Comparison of ENCODE assay signal across 15 cellular contexts in genomic region chr7:4123823-4124222, GRCh38.
DNase-seq lines count a peak whose midpoint lies in the region; ATAC-seq lines count a peak whose summit lies in the region.
"Had no signal": no experiment of that assay in that cellular context is flagged by ENCODE, and none has a peak within 500 bp of the region (broad histone marks: within the 10 kb centered on the region; RNA-seq: fewer than 3 reads in every experiment).

No MANE protein-coding gene starts in this region.

- CTCF ChIA-PET in activated CD4-positive, alpha-beta T cell treated with anti-CD3 and anti-CD28 coated beads, Interleukin-2, amount 10 ng/mL, durations not matched to agents 7 days and 5 days (lab: Charles Lee): no interaction called here

- H3K4me3 Mint-ChIP-seq in activated CD4-positive, alpha-beta T cell treated with anti-CD3 and anti-CD28 coated beads, Interleukin-2, amount 10 ng/mL, durations not matched to agents 7 days and 5 days: no peak overlapping the region
- H3K4me3 Mint-ChIP-seq: activated CD4-positive, alpha-beta T cell treated with anti-CD3 and anti-CD28 coated beads for 36 hours had no signal

- ATAC-seq in GM19452 (IDR thresholded peaks at IDR 0.05; ENCODE audit: unreplicated experiment): no peak
- no peak for ATAC-seq in HG03521 (IDR thresholded peaks at IDR 0.05; ENCODE audit: unreplicated experiment)
- ATAC-seq: activated CD4-positive, alpha-beta T cell treated with anti-CD3 and anti-CD28 coated beads for 36 hours; left cardiac atrium; Right ventricle myocardium inferior had no signal

- no peaks in the 10 kb centered on the region for H3K4me1 Mint-ChIP-seq in activated CD4-positive, alpha-beta T cell treated with anti-CD3 and anti-CD28 coated beads, Interleukin-2, amount 10 ng/mL, durations not matched to agents 7 days and 5 days
- H3K4me1 Mint-ChIP-seq: activated CD4-positive, alpha-beta T cell treated with anti-CD3 and anti-CD28 coated beads for 36 hours had no signal

- DNase-seq in ACHN (peak; percentile 46), KG1 (lab: John Stamatoyannopoulos, UW) (peak; percentile 59), astrocyte of the hippocampus (ENCODE audit: low read depth, low spot score) (peak; percentile 78), kidney tubule cell (ENCODE audit: low spot score) (peak; percentile 89), NCI-H146 (lab: John Stamatoyannopoulos, UW) (no peak)
- no peak for DNase-seq in activated CD4-positive, alpha-beta T cell treated with anti-CD3 and anti-CD28 coated beads, Interleukin-2, amount 10 ng/mL, durations not matched to agents 7 days and 5 days
- DNase-seq: activated CD4-positive, alpha-beta T cell treated with anti-CD3 and anti-CD28 coated beads for 36 hours; GF-D8; head of caudate nucleus; left cardiac atrium; NCI-H2171; T-helper 2 cell had no signal

- in situ Hi-C loops in ACHN (cut with HindIII; ENCODE audit: low pct_ligation_motif_present, low pct_unique_long_range_greater_than_20kb, low sequenced_read_pairs): no loop called here

- peaks cover 3% of the 10 kb centered on the region for H3K36me3 Mint-ChIP-seq in activated CD4-positive, alpha-beta T cell treated with anti-CD3 and anti-CD28 coated beads, Interleukin-2, amount 10 ng/mL, durations not matched to agents 7 days and 5 days (ENCODE audit: low read depth)

- no peak overlapping the region for H3K27ac Mint-ChIP-seq in activated CD4-positive, alpha-beta T cell treated with anti-CD3 and anti-CD28 coated beads, Interleukin-2, amount 10 ng/mL, durations not matched to agents 7 days and 5 days
- H3K27ac Mint-ChIP-seq: activated CD4-positive, alpha-beta T cell treated with anti-CD3 and anti-CD28 coated beads for 36 hours had no signal

- H3K9me3 Mint-ChIP-seq in activated CD4-positive, alpha-beta T cell treated with anti-CD3 and anti-CD28 coated beads, Interleukin-2, amount 10 ng/mL, durations not matched to agents 7 days and 5 days: peaks cover 27% of the 10 kb centered on the region

- peaks cover 3% of the 10 kb centered on the region for H3K27me3 Mint-ChIP-seq in activated CD4-positive, alpha-beta T cell treated with anti-CD3 and anti-CD28 coated beads, Interleukin-2, amount 10 ng/mL, durations not matched to agents 7 days and 5 days

- POLR2A ChIA-PET in activated CD4-positive, alpha-beta T cell treated with anti-CD3 and anti-CD28 coated beads, Interleukin-2, amount 10 ng/mL, durations not matched to agents 7 days and 5 days (lab: Charles Lee): no interaction called here

Comparison
In these comparisons a context has a peak if more than half of its experiments do, and no peak if none do; other contexts are left out.
1. DNase-seq: peak in ACHN (single experiment), KG1 (single experiment), astrocyte of the hippocampus (single experiment) and kidney tubule cell (single experiment); none in NCI-H146 (single experiment) and activated CD4-positive, alpha-beta T cell treated with anti-CD3 and anti-CD28 coated beads, Interleukin-2, amount 10 ng/mL, durations not matched to agents 7 days and 5 days (single experiment).